In genomic region chrX:129875669-129876068, GRCh38 we compare ENCODE assay signal across 13 cellular contexts.
A peak's percentile ranks its signal among the peaks of the same experiment; 100 is the strongest.
DNase-seq lines count a peak whose midpoint lies in the region; ATAC-seq lines count a peak whose summit lies in the region.
"Had no signal": no experiment of that assay in that cellular context is flagged by ENCODE, and none has a peak within 500 bp of the region (broad histone marks: within the 10 kb centered on the region; RNA-seq: fewer than 3 reads in every experiment).

No MANE protein-coding gene starts in this region.

- H3K27ac ChIP-seq in epithelial cell of prostate, result no peak overlapping the region
- H3K27ac ChIP-seq: skin epidermis had no signal

- ATAC-seq in GM21619 (IDR thresholded peaks at IDR 0.05; ENCODE audit: unreplicated experiment) (no peak), GM18868 (IDR thresholded peaks at IDR 0.05; ENCODE audit: unreplicated experiment) (no peak)
- ATAC-seq: activated naive CD4-positive, alpha-beta T cell treated with anti-CD3 and anti-CD28 coated beads, Interleukin-2, amount 50 U/mL, for 72 hours had no signal

- DNase-seq in NCI-H82 (lab: John Stamatoyannopoulos, UW) (peak; percentile 14), NCI-H82 treated with DMSO at 0.1 percent for 48 hours (lab: John Stamatoyannopoulos, UW; ENCODE audit: unreplicated experiment) (no peak), NCI-H524 treated with DMSO at 0.1 percent for 48 hours (lab: John Stamatoyannopoulos, UW) (peak; percentile 28), epithelial cell of prostate (ENCODE audit: low read depth, low spot score) (peak; percentile 0), CD1c-positive myeloid dendritic cell (ENCODE audit: extremely low spot score) (no peak), NCI-H1436 (lab: John Stamatoyannopoulos, UW) (no peak)
- DNase-seq: effector CD8-positive, alpha-beta T cell; H7; naive B cell had no signal

Comparison
In these comparisons a context has a peak if more than half of its experiments do, and no peak if none do; other contexts are left out.
1. DNase-seq: peak in NCI-H82 (single experiment), NCI-H524 treated with DMSO at 0.1 percent for 48 hours (single experiment) and epithelial cell of prostate (single experiment); none in NCI-H82 treated with DMSO at 0.1 percent for 48 hours (single experiment), CD1c-positive myeloid dendritic cell (single experiment) and NCI-H1436 (single experiment).